1 cellular context compared by ENCODE assay signal in genomic region chr19:49113762-49114629, GRCh38.
A peak's percentile ranks its signal among the peaks of the same experiment; 100 is the strongest.
TF ChIP-seq lines count a peak whose summit lies in the region.

A gene with protein sequence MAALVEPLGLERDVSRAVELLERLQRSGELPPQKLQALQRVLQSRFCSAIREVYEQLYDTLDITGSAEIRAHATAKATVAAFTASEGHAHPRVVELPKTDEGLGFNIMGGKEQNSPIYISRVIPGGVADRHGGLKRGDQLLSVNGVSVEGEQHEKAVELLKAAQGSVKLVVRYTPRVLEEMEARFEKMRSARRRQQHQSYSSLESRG (plus strand): TSS chr19:49114370. CDS start chr19:49114405, 35 bp downstream.

TF ChIP-seq in K562, 482 proteins besides CTCF, POLR2A, EP300 and RAD21 (continued from another document and continues in another):
- TF ChIP-seq MGA (IDR thresholded peaks at IDR 0.05): peak; percentile 95
- TF ChIP-seq HDGF (IDR thresholded peaks at IDR 0.05): no peak
- TF ChIP-seq EZH2 (IDR thresholded peaks at IDR 0.05; ENCODE audit: borderline replicate concordance, low read depth, low read length): no peak
- no peak for TF ChIP-seq ZNF212 (CRISPR knock-in tag; IDR thresholded peaks at IDR 0.05)
- no peak for TF ChIP-seq ZNF253 (CRISPR knock-in tag; conservative IDR thresholded peaks at IDR 0.05)
- TF ChIP-seq CREB1 (IDR thresholded peaks at IDR 0.05): peak; percentile 23; the same call in 1 of the 2 replicates
- no peak for TF ChIP-seq CREB1 (CRISPR knock-in tag; IDR thresholded peaks at IDR 0.05)
- no peak; the same call in 1 of the 2 replicates for TF ChIP-seq MBD2 (IDR thresholded peaks at IDR 0.05; ENCODE audit: borderline replicate concordance, low read depth)
- TF ChIP-seq TFE3 (CRISPR knock-in tag; IDR thresholded peaks at IDR 0.05): no peak
- no peak for TF ChIP-seq SAFB2 (IDR thresholded peaks at IDR 0.05; ENCODE audit: borderline replicate concordance, low read depth, low read length, severe bottlenecking)
- no peak for TF ChIP-seq ZNF12 (CRISPR knock-in tag; IDR thresholded peaks at IDR 0.05)
- no peak for TF ChIP-seq MAFK (IDR thresholded peaks at IDR 0.05; ENCODE audit: low read length)
- no peak for TF ChIP-seq RNF219 (CRISPR knock-in tag; IDR thresholded peaks at IDR 0.05)
- TF ChIP-seq JUND (IDR thresholded peaks at IDR 0.05; ENCODE audit: borderline replicate concordance, low read depth, low read length): peak; percentile 25; the same call in 1 of the 2 replicates
- no peak for TF ChIP-seq JUND (tag; IDR thresholded peaks at IDR 0.05; ENCODE audit: borderline replicate concordance, low read depth, low read length)
- TF ChIP-seq ESRRA (IDR thresholded peaks at IDR 0.05; ENCODE audit: borderline replicate concordance, low read depth): no peak
- TF ChIP-seq HDAC1 (IDR thresholded peaks at IDR 0.05): peak in 1 of 2 experiments; percentile 80; a peak in 1 of 4 replicates
- peak; percentile 42; the same call in 1 of the 2 replicates for TF ChIP-seq EHMT2 (IDR thresholded peaks at IDR 0.05)
- TF ChIP-seq SFPQ (IDR thresholded peaks at IDR 0.05; ENCODE audit: low read depth, low read length): no peak
- 0 out of 2 replicates have a peak, but pooled peaks have one; percentile 21 for TF ChIP-seq SMC3 (conservative IDR thresholded peaks at IDR 0.05; ENCODE audit: insufficient read depth, low read depth, low read length)
- no peak for TF ChIP-seq ZNF384 (IDR thresholded peaks at IDR 0.05; ENCODE audit: low read depth, low read length)
- no peak for TF ChIP-seq ASH1L (IDR thresholded peaks at IDR 0.05; ENCODE audit: borderline replicate concordance, low read depth, partially characterized antibody)
- no peak for TF ChIP-seq YBX1 (IDR thresholded peaks at IDR 0.05)
- no peak for TF ChIP-seq ZBTB9 (CRISPR knock-in tag; IDR thresholded peaks at IDR 0.05)
- TF ChIP-seq TAF1 (IDR thresholded peaks at IDR 0.05; ENCODE audit: control insufficient read depth, extremely low read depth, insufficient read depth, low read length, severe bottlenecking): peak; percentile 36
- TF ChIP-seq KHSRP (IDR thresholded peaks at IDR 0.05): no peak
- no peak for TF ChIP-seq JUN (IDR thresholded peaks at IDR 0.05; ENCODE audit: borderline replicate concordance, low read depth, low read length)
- TF ChIP-seq JUN (CRISPR knock-in tag; IDR thresholded peaks at IDR 0.05; ENCODE audit: borderline replicate concordance): no peak
- no peak for TF ChIP-seq ZNF507 (tag; conservative IDR thresholded peaks at IDR 0.05)
- TF ChIP-seq SMAD2 (IDR thresholded peaks at IDR 0.05; ENCODE audit: low read depth, low read length): no peak
- no peak for TF ChIP-seq ZNF408 (CRISPR knock-in tag; IDR thresholded peaks at IDR 0.05; ENCODE audit: low read depth)
- TF ChIP-seq FUS (optimal IDR thresholded peaks at IDR 0.05; ENCODE audit: low read depth, low read length): no peak
- TF ChIP-seq LCOR (CRISPR knock-in tag; IDR thresholded peaks at IDR 0.05): no peak
- TF ChIP-seq HNRNPH1 (optimal IDR thresholded peaks at IDR 0.05; ENCODE audit: low read depth, low read length): no peak
- no peak for TF ChIP-seq ILK (tag; IDR thresholded peaks at IDR 0.05; ENCODE audit: borderline replicate concordance, low read depth)
- TF ChIP-seq NELFE (IDR thresholded peaks at IDR 0.05; ENCODE audit: insufficient read depth, insufficient read length): no peak
- no peak for TF ChIP-seq MCM7 (IDR thresholded peaks at IDR 0.05)
- TF ChIP-seq NR4A1 (CRISPR knock-in tag; IDR thresholded peaks at IDR 0.05): no peak
- TF ChIP-seq NR4A1 (tag; IDR thresholded peaks at IDR 0.05): 0 out of 2 replicates have a peak, but pooled peaks have one; percentile 39
- peak in 1 of 2 experiments; percentile 84; a peak in 2 of 4 replicates for TF ChIP-seq NONO (IDR thresholded peaks at IDR 0.05; ENCODE audit: low read depth in 2 of 2, low read length in 1 of 2)
- no peak for TF ChIP-seq ZNF561 (CRISPR knock-in tag; conservative IDR thresholded peaks at IDR 0.05)
- no peak for TF ChIP-seq MTF1 (CRISPR knock-in tag; IDR thresholded peaks at IDR 0.05; ENCODE audit: borderline replicate concordance)
- no peak for TF ChIP-seq HSF4 (CRISPR knock-in tag; IDR thresholded peaks at IDR 0.05; ENCODE audit: borderline replicate concordance)
- no peak for TF ChIP-seq ZBTB17 (CRISPR knock-in tag; IDR thresholded peaks at IDR 0.05)
- peak; percentile 61 to 80; a peak in 2 of 4 replicates for TF ChIP-seq SIN3A (IDR thresholded peaks at IDR 0.05; ENCODE audit: borderline replicate concordance in 2 of 2, control insufficient read depth in 1 of 2, low read depth in 2 of 2, low read length in 2 of 2)
- TF ChIP-seq ZFP91 (CRISPR knock-in tag; IDR thresholded peaks at IDR 0.05): no peak
